10 cellular contexts compared by ENCODE assay signal in the genomic region with DNA sequence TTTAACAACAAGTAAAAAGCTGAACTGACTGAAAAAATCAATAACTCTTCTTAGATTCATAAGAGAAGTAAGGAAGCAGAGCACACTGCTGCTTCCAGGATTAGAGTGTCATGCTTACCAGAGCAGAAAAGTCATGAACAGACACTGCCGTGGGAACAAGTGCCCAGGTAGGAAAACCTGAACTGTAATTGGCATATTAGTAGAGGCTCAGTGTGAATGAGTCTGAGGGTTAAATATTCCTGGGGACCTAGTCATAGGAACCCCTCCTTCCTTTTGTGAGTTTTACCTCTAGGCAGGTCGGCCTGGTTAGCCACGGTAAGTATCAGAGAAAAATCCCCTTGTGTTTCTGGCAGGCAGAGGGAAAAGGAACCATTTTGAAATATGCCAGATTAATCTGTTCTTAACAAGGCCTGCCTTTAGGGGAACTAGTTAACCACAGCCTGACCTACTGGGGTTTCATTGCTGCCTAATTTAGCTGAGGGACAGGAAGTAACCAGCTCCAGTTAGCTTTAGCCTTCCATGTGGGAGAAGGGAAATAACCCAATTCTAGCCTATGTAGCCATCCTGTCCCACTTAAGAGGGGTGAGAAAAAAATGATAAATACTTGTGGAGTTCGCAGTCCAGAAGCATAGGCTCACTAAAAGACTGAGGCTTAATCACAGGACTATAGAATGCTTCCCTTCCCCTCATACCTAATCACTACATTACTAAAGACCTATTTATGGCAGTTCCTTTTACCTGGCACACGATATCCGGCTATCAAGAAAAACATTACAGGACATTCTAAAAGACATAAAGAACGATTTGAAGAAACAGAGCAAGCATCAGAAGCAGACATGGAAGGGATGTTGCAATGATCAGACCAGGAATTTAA. TPM values are rescaled to one million over a fixed set of nuclear protein-coding genes. Genes with fewer than 3 reads are reported as not detected.
DNase-seq lines count a peak whose midpoint lies in the region; ATAC-seq and TF ChIP-seq lines count a peak whose summit lies in the region.
"Had no signal": no experiment of that assay in that cellular context is flagged by ENCODE, and none has a peak within 500 bp of the region (broad histone marks: within the 10 kb centered on the region; RNA-seq: fewer than 3 reads in every experiment).

No MANE protein-coding gene starts in this region.

- H2BK15ac ChIP-seq in mesendoderm (replicated peaks; ENCODE audit: low read depth): no peak overlapping the region

- peak; percentile 79 for ATAC-seq in HG03039 (IDR thresholded peaks at IDR 0.05; ENCODE audit: unreplicated experiment)

- no peaks in the 10 kb centered on the region for H3K4me1 ChIP-seq in mesendoderm (ENCODE audit: control insufficient read depth, low read depth, low read length)

- H3K9ac ChIP-seq in mesendoderm (ENCODE audit: low read length): no peak overlapping the region

- no peak overlapping the region for H3K4ac ChIP-seq in mesendoderm (ENCODE audit: low read depth, low read length)

- H3K36me3 ChIP-seq in mesendoderm (ENCODE audit: control insufficient read depth, insufficient read depth, low read length): no peaks in the 10 kb centered on the region

- no peaks in the 10 kb centered on the region for H3K27me3 ChIP-seq in mesendoderm (ENCODE audit: insufficient read depth, low read length, poor library complexity)

- DNase-seq in Ammon's horn (ENCODE audit: low spot score) (peak; percentile 49), GM19240 (ENCODE audit: insufficient read length, low spot score) (peak; percentile 11), OCI-M1 (lab: John Stamatoyannopoulos, UW) (peak; percentile 53), ACHN (no peak), ureter (ENCODE audit: low spot score) (no peak), mesendoderm (no peak), foreskin fibroblast (no peak)

- no peak overlapping the region for H2AK5ac ChIP-seq in mesendoderm (ENCODE audit: low read length)

- no peak overlapping the region for H3K23ac ChIP-seq in mesendoderm (ENCODE audit: low read length)

- whole genome bisulfite sequencing in mesendoderm (ENCODE audit: extremely low coverage, insufficient coverage, low lambda C conversion rate): no CpG with 5 or more reads among the region's 7 CpGs

- H3K18ac ChIP-seq in mesendoderm (ENCODE audit: low read length): no peak overlapping the region

- no peak overlapping the region for H4K8ac ChIP-seq in mesendoderm (ENCODE audit: low read depth, low read length)

- no peak for TF ChIP-seq CTCF in foreskin fibroblast (IDR thresholded peaks at IDR 0.05; ENCODE audit: low read depth, low read length)

- H2BK120ac ChIP-seq in mesendoderm (ENCODE audit: low read depth, low read length): no peak overlapping the region

- H3K27ac ChIP-seq in mesendoderm (ENCODE audit: low read depth, low read length): no peak overlapping the region

- H3K4me3 ChIP-seq in mesendoderm (ENCODE audit: low read length) (no peak overlapping the region), foreskin fibroblast (ENCODE audit: low read depth in 1 of 2, low read length in 2 of 2) (no peak overlapping the region)

- in situ Hi-C loops in ACHN (cut with HindIII; ENCODE audit: low pct_ligation_motif_present, low pct_unique_long_range_greater_than_20kb, low sequenced_read_pairs): no loop called here

- H3K56ac ChIP-seq in mesendoderm (ENCODE audit: low read length): no peak overlapping the region

- H4K5ac ChIP-seq in mesendoderm (ENCODE audit: low read length): no peak overlapping the region

- no peak overlapping the region for H3K4me2 ChIP-seq in mesendoderm (ENCODE audit: low read length)

- no peaks in the 10 kb centered on the region for H3K79me2 ChIP-seq in mesendoderm (ENCODE audit: control insufficient read depth, insufficient read depth, low read length)

- no peaks in the 10 kb centered on the region for H3K79me1 ChIP-seq in mesendoderm (ENCODE audit: low read length)

- no peak overlapping the region for H2BK5ac ChIP-seq in mesendoderm (ENCODE audit: low read length)

RNA-seq across cellular contexts. Expression of a gene that starts 22.6 kb away (rescaled TPM):
- not detected for total RNA-seq in ureter
- polyA plus RNA-seq in mesendoderm (2013, experiment 1 of 2): not detected
- not detected for polyA plus RNA-seq in mesendoderm (2013, experiment 2 of 2)
- total RNA-seq: T-helper 1 cell treated with Interleukin-12 subunit alpha and Interleukin-12 subunit beta and Interleukin-4 antibody, amounts not matched to agents 30 ng/mL and 1 ng/mL, for 36 hours had no signal
- polyA plus RNA-seq: AG04450 had no signal

RNA-seq across cellular contexts. Expression of a gene that starts 36.8 kb away (rescaled TPM):
- 54.3 TPM for total RNA-seq in ureter
- 21.2 TPM for polyA plus RNA-seq in mesendoderm (2013, experiment 1 of 2)
- polyA plus RNA-seq in mesendoderm (2013, experiment 2 of 2): 21.0 TPM

Comparison
In these comparisons a context has a peak if more than half of its experiments do, and no peak if none do; other contexts are left out.
1. DNase-seq: peak in Ammon's horn (single experiment), GM19240 (single experiment) and OCI-M1 (single experiment); none in ACHN (single experiment), ureter (single experiment), mesendoderm (single experiment) and foreskin fibroblast (0 of 2).